ENCODE assay signal across 18 cellular contexts in genomic region chr22:41551882-41552582, GRCh38. TPM values are rescaled to one million over a fixed set of nuclear protein-coding genes. Genes with fewer than 3 reads are reported as not detected.
"Had no signal": no experiment of that assay in that cellular context is flagged by ENCODE, and none has a peak within 500 bp of the region (broad histone marks: within the 10 kb centered on the region; RNA-seq: fewer than 3 reads in every experiment).

No MANE protein-coding gene starts in this region.

- H3K36me3 Mint-ChIP-seq: naive thymus-derived CD4-positive, alpha-beta T cell had no signal

- H3K27me3 ChIP-seq: ascending aorta, cardiac muscle cell, sigmoid colon, testis, upper lobe of right lung had no signal

- H3K27ac ChIP-seq: ascending aorta, cardiac muscle cell, psoas muscle, testis, upper lobe of right lung had no signal

- H3K4me3 ChIP-seq: ascending aorta, cardiac muscle cell, psoas muscle, sigmoid colon, testis, upper lobe of right lung had no signal

- ATAC-seq: activated CD8-positive, alpha-beta T cell treated with anti-CD3 and anti-CD28 coated beads, Interleukin-2, amount 10 ng/mL, durations not matched to agents 7 days and 5 days; activated naive CD8-positive, alpha-beta T cell treated with anti-CD3 and anti-CD28 coated beads, Interleukin-2, amount 50 U/mL, for 24 hours; naive thymus-derived CD4-positive, alpha-beta T cell; psoas muscle; stimulated activated naive CD8-positive, alpha-beta T cell treated with anti-CD3 and anti-CD28 coated beads, Interleukin-15, amount 100 ng/mL, for 72 hours; upper lobe of right lung had no signal

- H3K4me1 Mint-ChIP-seq: stimulated activated naive CD8-positive, alpha-beta T cell treated with anti-CD3 and anti-CD28 coated beads, Interleukin-15, amount 100 ng/mL, for 72 hours had no signal

- H3K4me3 Mint-ChIP-seq: activated CD8-positive, alpha-beta T cell treated with anti-CD3 and anti-CD28 coated beads, Interleukin-2, amount 10 ng/mL, durations not matched to agents 7 days and 5 days; activated naive CD8-positive, alpha-beta T cell treated with anti-CD3 and anti-CD28 coated beads, Interleukin-2, amount 50 U/mL, for 24 hours; naive thymus-derived CD4-positive, alpha-beta T cell; stimulated activated naive CD8-positive, alpha-beta T cell treated with anti-CD3 and anti-CD28 coated beads, Interleukin-15, amount 100 ng/mL, for 72 hours had no signal

- DNase-seq: activated CD8-positive, alpha-beta memory T cell treated with anti-CD3 and anti-CD28 coated beads, Interleukin-2, amount 50 U/mL, for 48 hours; activated CD8-positive, alpha-beta T cell treated with anti-CD3 and anti-CD28 coated beads, Interleukin-2, amount 10 ng/mL, durations not matched to agents 7 days and 5 days; activated naive CD4-positive, alpha-beta T cell treated with Interleukin-2 at 50 U/mL for 16 hours; activated naive CD8-positive, alpha-beta T cell treated with anti-CD3 and anti-CD28 coated beads, Interleukin-2, amount 50 U/mL, for 24 hours; cortex of kidney; effector CD8-positive, alpha-beta T cell; naive thymus-derived CD4-positive, alpha-beta T cell; occipital lobe; psoas muscle; sigmoid colon; stimulated activated CD4-positive, alpha-beta T cell treated with anti-CD3 and anti-CD28 coated beads, Interleukin-4, amount 100 ng/mL, for 1 hour; stimulated activated CD8-positive, alpha-beta memory T cell treated with anti-CD3 and anti-CD28 coated beads, Interleukin-4, amount 100 ng/mL, for 48 hours; stimulated activated naive CD8-positive, alpha-beta T cell treated with anti-CD3 and anti-CD28 coated beads, Interleukin-15, amount 100 ng/mL, for 72 hours; SW 1271; testis; upper lobe of right lung had no signal

- H3K9me3 ChIP-seq: ascending aorta, psoas muscle, sigmoid colon, testis, upper lobe of right lung had no signal

- H3K9me3 Mint-ChIP-seq: activated naive CD8-positive, alpha-beta T cell treated with anti-CD3 and anti-CD28 coated beads, Interleukin-2, amount 50 U/mL, for 24 hours; stimulated activated naive CD8-positive, alpha-beta T cell treated with anti-CD3 and anti-CD28 coated beads, Interleukin-15, amount 100 ng/mL, for 72 hours had no signal

- H3K36me3 ChIP-seq: ascending aorta, cardiac muscle cell, sigmoid colon, upper lobe of right lung had no signal

- H3K4me1 ChIP-seq: psoas muscle had no signal

- H3K27ac Mint-ChIP-seq: activated CD8-positive, alpha-beta T cell treated with anti-CD3 and anti-CD28 coated beads, Interleukin-2, amount 10 ng/mL, durations not matched to agents 7 days and 5 days; activated naive CD8-positive, alpha-beta T cell treated with anti-CD3 and anti-CD28 coated beads, Interleukin-2, amount 50 U/mL, for 24 hours; naive thymus-derived CD4-positive, alpha-beta T cell; stimulated activated naive CD8-positive, alpha-beta T cell treated with anti-CD3 and anti-CD28 coated beads, Interleukin-15, amount 100 ng/mL, for 72 hours had no signal

RNA-seq across cellular contexts. Expression of gene CSDC2, which starts 8.8 kb away (rescaled TPM):
- total RNA-seq: activated CD8-positive, alpha-beta T cell treated with anti-CD3 and anti-CD28 coated beads, Interleukin-2, amount 10 ng/mL, durations not matched to agents 7 days and 5 days; naive thymus-derived CD4-positive, alpha-beta T cell had no signal
- polyA plus RNA-seq: naive thymus-derived CD4-positive, alpha-beta T cell had no signal
